ENCODE assay signal across 2 cellular contexts in genomic region chr9:125514468-125514867, GRCh38.
TF ChIP-seq lines count a peak whose summit lies in the region.

No MANE protein-coding gene starts in this region.

TF ChIP-seq in SK-N-SH, 30 proteins besides CTCF, POLR2A, EP300 and RAD21:
- no peak for TF ChIP-seq ZBTB33 (IDR thresholded peaks at IDR 0.05; ENCODE audit: borderline replicate concordance, low read depth)
- no peak for TF ChIP-seq USF1 (IDR thresholded peaks at IDR 0.05; ENCODE audit: borderline replicate concordance, low read depth)
- no peak for TF ChIP-seq NFIC (IDR thresholded peaks at IDR 0.05; ENCODE audit: borderline replicate concordance)
- no peak for TF ChIP-seq SMC3 (IDR thresholded peaks at IDR 0.05; ENCODE audit: low read depth, low read length)
TF ChIP-seq in SK-N-SH: peak in this region for 0.

TF ChIP-seq in SK-N-SH treated with all-trans-retinoic acid at 6 μM for 48 hours, 23 proteins besides CTCF, POLR2A, EP300 and RAD21:
- TF ChIP-seq CREB5 (CRISPR knock-in tag; IDR thresholded peaks at IDR 0.05; ENCODE audit: low read depth) (no peak), TSHZ2 (CRISPR knock-in tag; IDR thresholded peaks at IDR 0.05) (no peak), ZFP30 (CRISPR knock-in tag; IDR thresholded peaks at IDR 0.05) (no peak), GLIS3 (CRISPR knock-in tag; IDR thresholded peaks at IDR 0.05) (no peak), ISL1 (CRISPR knock-in tag; IDR thresholded peaks at IDR 0.05) (no peak), ZNF70 (CRISPR knock-in tag; IDR thresholded peaks at IDR 0.05) (no peak), ZNF8 (CRISPR knock-in tag; IDR thresholded peaks at IDR 0.05) (no peak), ARNTL (CRISPR knock-in tag; IDR thresholded peaks at IDR 0.05; ENCODE audit: borderline replicate concordance, low read depth) (no peak), ZFP3 (CRISPR knock-in tag; IDR thresholded peaks at IDR 0.05) (no peak), ZNF565 (CRISPR knock-in tag; conservative IDR thresholded peaks at IDR 0.05; ENCODE audit: low read depth) (no peak), PPARA (CRISPR knock-in tag; IDR thresholded peaks at IDR 0.05; ENCODE audit: borderline replicate concordance) (no peak), OSR1 (CRISPR knock-in tag; IDR thresholded peaks at IDR 0.05) (no peak), BACH2 (CRISPR knock-in tag; IDR thresholded peaks at IDR 0.05; ENCODE audit: borderline replicate concordance) (no peak), RARB (CRISPR knock-in tag; IDR thresholded peaks at IDR 0.05) (no peak), TCF4 (CRISPR knock-in tag; IDR thresholded peaks at IDR 0.05; ENCODE audit: borderline replicate concordance) (no peak), POU6F1 (CRISPR knock-in tag; IDR thresholded peaks at IDR 0.05; ENCODE audit: borderline replicate concordance, low read depth) (no peak), TOX (CRISPR knock-in tag; IDR thresholded peaks at IDR 0.05; ENCODE audit: borderline replicate concordance) (no peak), SNAI2 (CRISPR knock-in tag; IDR thresholded peaks at IDR 0.05) (no peak), CSDC2 (CRISPR knock-in tag; IDR thresholded peaks at IDR 0.05) (no peak), ZC3H10 (CRISPR knock-in tag; IDR thresholded peaks at IDR 0.05) (no peak)
